8 cellular contexts compared by ENCODE assay signal in genomic region chr2:264493-265468, GRCh38. TPM values are rescaled to one million over a fixed set of nuclear protein-coding genes. Genes with fewer than 3 reads are reported as not detected.
DNase-seq lines count a peak whose midpoint lies in the region; TF ChIP-seq lines count a peak whose summit lies in the region.

ACP1 (plus strand) TSS chr2:264947; CDS start chr2:264965, 18 bp downstream.

- H3K27ac ChIP-seq in SJSA1 = peak within 1 kb of the TSS; percentile 65

- H2AFZ ChIP-seq in neuron (ENCODE audit: low read depth, low read length) = peak within 1 kb of the TSS; percentile 82

- H3K27me3 ChIP-seq in GM06990 (replicated peaks; ENCODE audit: control insufficient read depth, insufficient read depth, low read length) = no peaks in the 10 kb centered on the region
- no peaks in the 10 kb centered on the region for H3K27me3 ChIP-seq in SJSA1 (replicated peaks)
- H3K27me3 ChIP-seq in neuron (ENCODE audit: insufficient read depth, low read length) = no peaks in the 10 kb centered on the region

- H3K4me3 ChIP-seq in GM06990 (replicated peaks; ENCODE audit: low read depth, low read length) = peak within 1 kb of the TSS; percentile 97
- peak within 1 kb of the TSS; percentile 89 for H3K4me3 ChIP-seq in HFF-Myc (replicated peaks; ENCODE audit: low read depth, low read length)
- peak within 1 kb of the TSS; percentile 72 for H3K4me3 ChIP-seq in SJSA1
- H3K4me3 ChIP-seq in neuron (ENCODE audit: low read length) = peak within 1 kb of the TSS; percentile 83

- H3K4me1 ChIP-seq in SJSA1 (replicated peaks) = peaks cover 14% of the 10 kb centered on the region
- peaks cover 19% of the 10 kb centered on the region for H3K4me1 ChIP-seq in neuron (ENCODE audit: insufficient read depth, low read length)

- DNase-seq in GM06990 (ENCODE audit: extremely low read depth, insufficient read length) (peak; percentile 98), HFF-Myc (ENCODE audit: extremely low read depth, low read depth) (peak; percentile 72), MV-4-11 (lab: John Stamatoyannopoulos, UW) (peak; percentile 88), SJSA1 (ENCODE audit: low read depth in 1 of 2, low spot score in 2 of 2) (peak; percentile 89 to 92), foreskin melanocyte (peak; percentile 87), stromal cell of bone marrow (ENCODE audit: low read depth) (peak; percentile 80)
- DNase-seq in activated naive CD4-positive, alpha-beta T cell (lab: John Stamatoyannopoulos, UW) = peak; percentile 84 to 95 (median 86)

- H3K9me3 ChIP-seq in SJSA1 (replicated peaks) = no peaks in the 10 kb centered on the region
- peaks cover 2% of the 10 kb centered on the region for H3K9me3 ChIP-seq in neuron (ENCODE audit: low read length)

- TF ChIP-seq CTCF in GM06990 (IDR thresholded peaks at IDR 0.05; ENCODE audit: insufficient read depth, low read length, poor library complexity, severe bottlenecking) (no peak), HFF-Myc (IDR thresholded peaks at IDR 0.05; ENCODE audit: low read depth, low read length, missing control alignments) (no peak)

- H3K36me3 ChIP-seq in GM06990 (ENCODE audit: control insufficient read depth, insufficient read depth, low read length) (peaks cover 3% of the 10 kb centered on the region; the same call in 1 of the 2 replicates), SJSA1 (peaks cover 26% of the 10 kb centered on the region), neuron (ENCODE audit: insufficient read depth, low read length) (peaks cover 5% of the 10 kb centered on the region)

RNA-seq across cellular contexts. Expression of gene ACP1, which starts in this region (rescaled TPM):
- total RNA-seq in SJSA1 (2014; rRNA removed; shearing (Covaris generic)) = 161 and 189 TPM in 2 replicates

Comparison
In these comparisons a context has a peak if more than half of its experiments do, and no peak if none do; other contexts are left out.
1. Peak in every context shown above with its lines: DNase-seq, H3K4me3 ChIP-seq and H3K27ac ChIP-seq.